In the genomic region with DNA sequence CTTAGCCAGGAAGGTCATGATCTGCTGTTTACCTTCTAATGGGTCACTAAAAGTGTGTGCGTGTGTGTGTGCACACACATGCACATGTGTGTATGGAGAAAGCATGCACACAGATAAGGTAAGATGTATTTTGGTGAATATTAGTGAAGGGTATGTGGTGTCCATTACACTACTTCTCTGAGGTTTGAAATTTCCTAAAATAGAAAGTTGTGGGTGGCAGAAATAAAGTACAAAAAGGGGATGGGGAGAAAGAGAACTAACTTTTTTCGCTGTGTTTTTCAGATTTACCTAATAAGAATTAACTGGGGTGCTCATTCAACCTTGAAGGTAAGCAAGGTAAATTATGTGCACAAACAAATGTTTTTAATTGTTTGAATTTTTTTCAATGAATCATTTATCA, we compare ENCODE assay signal across 32 cellular contexts. TPM values are rescaled to one million over a fixed set of nuclear protein-coding genes. Genes with fewer than 3 reads are reported as not detected.
"Had no signal": no experiment of that assay in that cellular context is flagged by ENCODE, and none has a peak within 500 bp of the region (broad histone marks: within the 10 kb centered on the region; RNA-seq: fewer than 3 reads in every experiment).

No MANE protein-coding gene starts in this region.

- H3K36me3 Mint-ChIP-seq: activated naive CD8-positive, alpha-beta T cell; brain had no signal

- DNase-seq: activated CD4-positive, alpha-beta T cell treated with anti-CD3 and anti-CD28 coated beads, Interleukin-2, amount 10 ng/mL, durations not matched to agents 24 days and 14 days; activated CD4-positive, alpha-beta T cell treated with anti-CD3 and anti-CD28 coated beads, Interleukin-2, amount 50 U/mL, for 4 hours; activated CD8-positive, alpha-beta T cell treated with anti-CD3 and anti-CD28 coated beads for 36 hours; activated gamma-delta T cell; activated naive CD4-positive, alpha-beta T cell treated with Interleukin-2 at 50 U/mL for 16 hours; activated naive CD8-positive, alpha-beta T cell treated with anti-CD3 and anti-CD28 coated beads, Interleukin-2, amount 50 U/mL, for 24 hours; activated T-cell treated with anti-CD3 and anti-CD28 coated beads, Interleukin-2, amount 50 U/mL, for 1 hour; activated T-cell treated with anti-CD3 and anti-CD28 coated beads, Interleukin-2, amount 50 U/mL, for 72 hours; anterior cingulate cortex; caudate nucleus; cerebellar nuclear complex; Karpas-422; MG63; NCI-H1048; NCI-H1105 treated with DMSO at 0.1 percent for 48 hours; NCI-H1436 treated with DMSO at 0.1 percent for 48 hours; NCI-H1694 treated with DMSO at 0.1 percent for 48 hours; NCI-H2029; NCI-H345; NCI-H524 treated with DMSO at 0.1 percent for 48 hours; SHP77; SJCRH30; T1000 had no signal

- ATAC-seq: activated CD8-positive, alpha-beta T cell treated with anti-CD3 and anti-CD28 coated beads for 36 hours; activated naive CD8-positive, alpha-beta T cell treated with anti-CD3 and anti-CD28 coated beads, Interleukin-2, amount 50 U/mL, for 24 hours; activated T-cell treated with anti-CD3 and anti-CD28 coated beads, Interleukin-2, amount 50 U/mL, for 72 hours; Panc1 had no signal

- FAIRE-seq: bronchial epithelial cell, TTC549 had no signal

- H3K27me3 Mint-ChIP-seq: brain had no signal

- H3K4me3 Mint-ChIP-seq: activated CD4-positive, alpha-beta T cell treated with anti-CD3 and anti-CD28 coated beads, Interleukin-2, amount 10 ng/mL, durations not matched to agents 24 days and 14 days; activated CD8-positive, alpha-beta T cell treated with anti-CD3 and anti-CD28 coated beads for 36 hours; activated naive CD8-positive, alpha-beta T cell; activated naive CD8-positive, alpha-beta T cell treated with anti-CD3 and anti-CD28 coated beads, Interleukin-2, amount 50 U/mL, for 24 hours; activated T-cell treated with anti-CD3 and anti-CD28 coated beads, Interleukin-2, amount 50 U/mL, for 72 hours; brain had no signal

- H3K9me3 Mint-ChIP-seq: activated CD4-positive, alpha-beta T cell treated with anti-CD3 and anti-CD28 coated beads, Interleukin-2, amount 10 ng/mL, durations not matched to agents 24 days and 14 days; activated CD8-positive, alpha-beta T cell treated with anti-CD3 and anti-CD28 coated beads for 36 hours; activated naive CD8-positive, alpha-beta T cell treated with anti-CD3 and anti-CD28 coated beads, Interleukin-2, amount 50 U/mL, for 24 hours; activated T-cell treated with anti-CD3 and anti-CD28 coated beads, Interleukin-2, amount 50 U/mL, for 72 hours; activated T-helper 2 cell treated with anti-CD3 and anti-CD28 coated beads, Interferon-gamma antibody, Interleukin-2, Interleukin-4, amounts not matched to agents 10 μg/mL and 5 μg/mL and 100 μg/mL, durations not matched to agents 14 hours and 24 hours and 36 hours; brain had no signal

- H3K27ac Mint-ChIP-seq: activated CD4-positive, alpha-beta T cell treated with anti-CD3 and anti-CD28 coated beads, Interleukin-2, amount 10 ng/mL, durations not matched to agents 24 days and 14 days; activated CD8-positive, alpha-beta T cell treated with anti-CD3 and anti-CD28 coated beads for 36 hours; activated naive CD8-positive, alpha-beta T cell; activated naive CD8-positive, alpha-beta T cell treated with anti-CD3 and anti-CD28 coated beads, Interleukin-2, amount 50 U/mL, for 24 hours; activated T-cell treated with anti-CD3 and anti-CD28 coated beads, Interleukin-2, amount 50 U/mL, for 72 hours; activated T-helper 2 cell treated with anti-CD3 and anti-CD28 coated beads, Interferon-gamma antibody, Interleukin-2, Interleukin-4, amounts not matched to agents 10 μg/mL and 5 μg/mL and 100 μg/mL, durations not matched to agents 14 hours and 24 hours and 36 hours; brain had no signal

RNA-seq across cellular contexts. Expression of gene NR2E3, which starts 24.4 kb away (rescaled TPM):
- total RNA-seq: activated CD4-positive, alpha-beta T cell treated with anti-CD3 and anti-CD28 coated beads, Interleukin-2, amount 10 ng/mL, durations not matched to agents 24 days and 14 days; activated CD8-positive, alpha-beta T cell treated with anti-CD3 and anti-CD28 coated beads for 36 hours; activated T-cell treated with anti-CD3 and anti-CD28 coated beads, Interleukin-2, amount 50 U/mL, for 72 hours; activated T-helper 2 cell treated with anti-CD3 and anti-CD28 coated beads, Interferon-gamma antibody, Interleukin-2, Interleukin-4, amounts not matched to agents 10 μg/mL and 5 μg/mL and 100 μg/mL, durations not matched to agents 14 hours and 24 hours and 36 hours; RPMI7951; T-helper 1 cell treated with Interleukin-12 subunit alpha and Interleukin-12 subunit beta and Interleukin-4 antibody, amounts not matched to agents 30 ng/mL and 1 ng/mL, for 36 hours; T-helper 2 cell treated with Interferon-gamma antibody and Interleukin-4, amounts not matched to agents 100 ng/mL and 5 ng/mL, for 36 hours had no signal
